ENCODE assay signal across 20 cellular contexts in genomic region chr1:14567056-14567455, GRCh38. TPM values are rescaled to one million over a fixed set of nuclear protein-coding genes. Genes with fewer than 3 reads are reported as not detected.
DNase-seq lines count a peak whose midpoint lies in the region; ATAC-seq, FAIRE-seq and TF ChIP-seq lines count a peak whose summit lies in the region.
"Had no signal": no experiment of that assay in that cellular context is flagged by ENCODE, and none has a peak within 500 bp of the region (broad histone marks: within the 10 kb centered on the region; RNA-seq: fewer than 3 reads in every experiment).

No MANE protein-coding gene starts in this region.

- DNase-seq in D721Med (ENCODE audit: insufficient read length, low spot score) (no peak), HCT116 (ENCODE audit: low read depth, low spot score) (peak; percentile 8), PC-9 (peak in 1 of 2 experiments; percentile 10), foreskin keratinocyte (no peak), nucleus accumbens (lab: John Stamatoyannopoulos, UW) (no peak), urothelium cell line (ENCODE audit: low spot score) (no peak)
- DNase-seq in naive thymus-derived CD4-positive, alpha-beta T cell: no peak
- DNase-seq: activated CD4-positive, CD25-positive, alpha-beta regulatory T cell treated with anti-CD3 and anti-CD28 coated beads, Interleukin-2, amount 50 U/mL, for 72 hours; activated effector memory CD4-positive, alpha-beta T cell treated with anti-CD3 and anti-CD28 coated beads, Interleukin-2, amount 50 U/mL, for 16 hours; SHP77; stimulated activated naive B cell treated with anti-CD40 and anti-IgM and Interleukin-4, amounts not matched to agents 10 μg/mL and 1 μg/mL and 100 μg/mL, for 72 hours had no signal

- no peak overlapping the region for H2AFZ ChIP-seq in HCT116 (ENCODE audit: low read depth, low read length, poor library complexity, severe bottlenecking)
- no peak overlapping the region for H2AFZ ChIP-seq in PC-9
- H2AFZ ChIP-seq: parathyroid adenoma had no signal

- H3K4me2 ChIP-seq in HCT116 (ENCODE audit: low read length) (no peak overlapping the region), PC-9 (no peak overlapping the region)
- H3K4me2 ChIP-seq: BLaER1, smooth muscle cell had no signal

- H3K9me3 ChIP-seq in HCT116 (ENCODE audit: control insufficient read depth in 1 of 2, insufficient read depth in 1 of 2, low read depth in 1 of 2, low read length in 2 of 2) (no peaks in the 10 kb centered on the region), PC-9 (ENCODE audit: insufficient read depth, low read depth) (no peaks in the 10 kb centered on the region)
- no peaks in the 10 kb centered on the region for H3K9me3 ChIP-seq in naive thymus-derived CD4-positive, alpha-beta T cell (ENCODE audit: control insufficient read depth in 2 of 3, low read length in 3 of 3)

- H3K27ac ChIP-seq in HCT116 (ENCODE audit: low read depth, low read length) (no peak overlapping the region), PC-9 (no peak overlapping the region), foreskin keratinocyte (no peak overlapping the region)
- H3K27ac ChIP-seq in naive thymus-derived CD4-positive, alpha-beta T cell (ENCODE audit: low read depth, low read length): no peak overlapping the region
- H3K27ac ChIP-seq: BLaER1, parathyroid adenoma had no signal

- POLR2A ChIA-PET in HCT116 (lab: Charles Lee) (no interaction called here), PC-9 (lab: Charles Lee; ENCODE audit: unreplicated experiment) (no interaction called here)
- POLR2A ChIA-PET in naive thymus-derived CD4-positive, alpha-beta T cell (lab: Charles Lee): interaction anchor here (1.1 kb wide), 1 partner anchor 16 kb away, joined by 3 read pairs; no protein-coding TSS in a partner anchor

- FAIRE-seq in D721Med (lab: Jason Lieb, UNC) (no peak), urothelium cell line (lab: Jason Lieb, UNC) (no peak)
- FAIRE-seq: colon, endothelial cell of umbilical vein, frontal cortex, GM12878 had no signal

- no peak overlapping the region for H3K27ac Mint-ChIP-seq in naive thymus-derived CD4-positive, alpha-beta T cell
- H3K27ac Mint-ChIP-seq: stimulated activated naive B cell treated with anti-CD40 and anti-IgM and Interleukin-4, amounts not matched to agents 10 μg/mL and 1 μg/mL and 100 μg/mL, for 72 hours had no signal

- intact Hi-C loops in HCT116 (cut with micrococcal nuclease): loop anchor here (1.0 to 10.0 kb wide), 5 partner anchors 283 to 738 kb away; no protein-coding TSS in a partner anchor
- intact Hi-C loops in PC-9 (cut with micrococcal nuclease; ENCODE audit: unreplicated experiment): loop anchor here (1.0 kb wide), 1 partner anchor 479 kb away; no protein-coding TSS in a partner anchor
- intact Hi-C loops in naive thymus-derived CD4-positive, alpha-beta T cell (cut with micrococcal nuclease): no loop called here

- peaks cover 0 to 49% (median 22%) of the 10 kb centered on the region in 5 donors for H3K27me3 Mint-ChIP-seq in naive thymus-derived CD4-positive, alpha-beta T cell

- peak; percentile 67 for TF ChIP-seq RAD21 in HCT116 (IDR thresholded peaks at IDR 0.05; ENCODE audit: low read depth)

- H3K4me3 ChIP-seq in HCT116 (replicated peaks in 1 of 2; ENCODE audit: low read depth in 1 of 2, low read length in 2 of 2) (no peak overlapping the region), PC-9 (no peak overlapping the region)
- no peak overlapping the region for H3K4me3 ChIP-seq in naive thymus-derived CD4-positive, alpha-beta T cell (ENCODE audit: low read length)
- H3K4me3 ChIP-seq: BLaER1, GM12878, smooth muscle cell had no signal

- peaks cover 0 to 10% (median 0%) of the 10 kb centered on the region in 5 donors for H3K36me3 Mint-ChIP-seq in naive thymus-derived CD4-positive, alpha-beta T cell

- peaks cover 0 to 19% (median 6%) of the 10 kb centered on the region in 11 donors for H3K9me3 Mint-ChIP-seq in naive thymus-derived CD4-positive, alpha-beta T cell

- H3K9me2 ChIP-seq in HCT116 (ENCODE audit: insufficient read depth): no peaks in the 10 kb centered on the region
- H3K9me2 ChIP-seq in PC-9 (ENCODE audit: insufficient read depth): no peaks in the 10 kb centered on the region

- TF ChIP-seq POLR2A in HCT116 (IDR thresholded peaks at IDR 0.05; ENCODE audit: borderline replicate concordance, extremely low read depth, insufficient read depth, insufficient read length): no peak

- H3K79me2 ChIP-seq in HCT116 (ENCODE audit: insufficient read depth, low read length) (no peaks in the 10 kb centered on the region), PC-9 (ENCODE audit: low read depth) (no peaks in the 10 kb centered on the region)
- H3K79me2 ChIP-seq: parathyroid adenoma had no signal

- no peaks in the 10 kb centered on the region for H3F3A ChIP-seq in PC-9 (ENCODE audit: insufficient read depth, low read depth)

- CTCF ChIA-PET in HCT116 (lab: Charles Lee): no interaction called here
- CTCF ChIA-PET in PC-9 (lab: Charles Lee): interaction anchor here (0.7 kb wide), 1 partner anchor 8 kb away, joined by 3 read pairs; no protein-coding TSS in a partner anchor
- CTCF ChIA-PET in naive thymus-derived CD4-positive, alpha-beta T cell (lab: Charles Lee): no interaction called here

- H3K36me3 ChIP-seq in HCT116 (ENCODE audit: control insufficient read depth in 1 of 2, insufficient read depth in 2 of 2, low read length in 2 of 2) (no peaks in the 10 kb centered on the region), PC-9 (ENCODE audit: low read depth) (no peaks in the 10 kb centered on the region)
- no peaks in the 10 kb centered on the region for H3K36me3 ChIP-seq in naive thymus-derived CD4-positive, alpha-beta T cell (ENCODE audit: control insufficient read depth in 2 of 3, insufficient read depth in 3 of 3, low read length in 3 of 3)
- H3K36me3 ChIP-seq: BLaER1 had no signal

- BruUV-seq in HCT116 (replicated peaks; lab: Mats Ljungman, UMichigan) (no TSS peak), PC-9 (replicated peaks; lab: Mats Ljungman, UMichigan) (no TSS peak)

- TF ChIP-seq CTCF in D721Med (IDR thresholded peaks at IDR 0.05; ENCODE audit: insufficient read depth, missing control alignments) (peak; percentile 33), HCT116 (IDR thresholded peaks at IDR 0.05 in 2 of 3, conservative IDR thresholded peaks at IDR 0.05 in 1 of 3; ENCODE audit: borderline replicate concordance in 1 of 3, insufficient read depth in 1 of 3, low read depth in 2 of 3, low read length in 2 of 3) (peak; percentile 32 to 50 (median 33); a peak in 5 of 6 replicates), PC-9 (conservative IDR thresholded peaks at IDR 0.05) (peak; percentile 32; the same call in 1 of the 2 replicates), foreskin keratinocyte (conservative IDR thresholded peaks at IDR 0.05) (peak; percentile 52)

- no peaks in the 10 kb centered on the region for H3K4me1 Mint-ChIP-seq in naive thymus-derived CD4-positive, alpha-beta T cell
- H3K4me1 Mint-ChIP-seq: stimulated activated naive B cell treated with anti-CD40 and anti-IgM and Interleukin-4, amounts not matched to agents 10 μg/mL and 1 μg/mL and 100 μg/mL, for 72 hours had no signal

- H3K27me3 ChIP-seq in HCT116 (ENCODE audit: insufficient read depth, low read length) (no peaks in the 10 kb centered on the region), PC-9 (ENCODE audit: insufficient read depth, low read depth) (peaks cover 9% of the 10 kb centered on the region), foreskin keratinocyte (no peaks in the 10 kb centered on the region)
- no peaks in the 10 kb centered on the region for H3K27me3 ChIP-seq in naive thymus-derived CD4-positive, alpha-beta T cell (ENCODE audit: control insufficient read depth in 2 of 2, insufficient read depth in 2 of 2, low read length in 2 of 2)
- H3K27me3 ChIP-seq: BLaER1 had no signal

- H3K4me1 ChIP-seq in HCT116 (ENCODE audit: control insufficient read depth in 1 of 2, insufficient read depth in 2 of 2, low read length in 2 of 2) (no peaks in the 10 kb centered on the region), PC-9 (replicated peaks; ENCODE audit: insufficient read depth) (no peaks in the 10 kb centered on the region), foreskin keratinocyte (no peaks in the 10 kb centered on the region)
- H3K4me1 ChIP-seq in naive thymus-derived CD4-positive, alpha-beta T cell (ENCODE audit: control insufficient read depth in 2 of 2, insufficient read depth in 2 of 2, low read length in 2 of 2): no peaks in the 10 kb centered on the region
- H3K4me1 ChIP-seq: parathyroid adenoma had no signal

- RAD21 ChIA-PET in HCT116 (lab: Charles Lee; ENCODE audit: low non-redundant PET in 1 of 2, low total read pairs in 2 of 2, uncharacterized antibody in 2 of 2, unreplicated experiment in 2 of 2): no interaction called here

- no peaks in the 10 kb centered on the region for H4K20me1 ChIP-seq in HCT116 (ENCODE audit: insufficient read depth)
- no peaks in the 10 kb centered on the region for H4K20me1 ChIP-seq in PC-9 (ENCODE audit: insufficient read depth)
- H4K20me1 ChIP-seq: BLaER1 had no signal

- H3K9ac ChIP-seq in HCT116 (ENCODE audit: low read length): no peak overlapping the region
- H3K9ac ChIP-seq: BLaER1, parathyroid adenoma had no signal

- ATAC-seq in HCT116 (peak; percentile 71; the same call in 1 of the 2 replicates), foreskin keratinocyte (no peak), GM21528 (IDR thresholded peaks at IDR 0.05; ENCODE audit: low FRiP score, unreplicated experiment) (no peak)
- no peak for ATAC-seq in naive thymus-derived CD4-positive, alpha-beta T cell
- ATAC-seq: GM12878; left lobe of liver; stimulated activated naive B cell treated with anti-CD40 and anti-IgM and Interleukin-4, amounts not matched to agents 10 μg/mL and 1 μg/mL and 100 μg/mL, for 72 hours had no signal

- no peak overlapping the region for H3K4me3 Mint-ChIP-seq in naive thymus-derived CD4-positive, alpha-beta T cell
- H3K4me3 Mint-ChIP-seq: stimulated activated naive B cell treated with anti-CD40 and anti-IgM and Interleukin-4, amounts not matched to agents 10 μg/mL and 1 μg/mL and 100 μg/mL, for 72 hours had no signal

TF ChIP-seq in HCT116, 20 proteins besides CTCF, POLR2A, EP300 and RAD21 (continues in another document):
- TF ChIP-seq ZNF274 (IDR thresholded peaks at IDR 0.05; ENCODE audit: low read depth, low read length) (no peak), SP1 (IDR thresholded peaks at IDR 0.05; ENCODE audit: low read depth) (no peak), CEBPB (IDR thresholded peaks at IDR 0.05; ENCODE audit: low read depth) (no peak), EZH2phosphoT487 (IDR thresholded peaks at IDR 0.05; ENCODE audit: borderline replicate concordance) (no peak), SRF (IDR thresholded peaks at IDR 0.05; ENCODE audit: low read depth) (no peak)

RNA-seq across cellular contexts. Expression of gene KAZN, which starts 31.4 kb away (rescaled TPM):
- 13.4 TPM for total RNA-seq in HCT116 (2021; ENCODE audit: unreplicated experiment)
- 5.9 and 7.8 TPM in 2 replicates for polyA plus RNA-seq in HCT116 (2012)
- 15.6 TPM in 2 replicates for total RNA-seq in PC-9 (2021)
- 7.4 and 8.7 TPM in 2 replicates for total RNA-seq in foreskin keratinocyte
- polyA plus RNA-seq in foreskin keratinocyte: 6.0 and 7.2 TPM in 2 replicates
- total RNA-seq in naive thymus-derived CD4-positive, alpha-beta T cell: under 1 TPM; 0.27 to 0.87 (median 0.56) TPM
- polyA plus RNA-seq in naive thymus-derived CD4-positive, alpha-beta T cell: under 1 TPM; 0.08 to 0.20 TPM

Comparison
In these comparisons a context has a peak if more than half of its experiments do, and no peak if none do; other contexts are left out.
1. intact Hi-C loops: an anchor here in HCT116 (1.0 to 10.0 kb wide) and PC-9 (1.0 kb wide); none called in naive thymus-derived CD4-positive, alpha-beta T cell.